In the genomic region with DNA sequence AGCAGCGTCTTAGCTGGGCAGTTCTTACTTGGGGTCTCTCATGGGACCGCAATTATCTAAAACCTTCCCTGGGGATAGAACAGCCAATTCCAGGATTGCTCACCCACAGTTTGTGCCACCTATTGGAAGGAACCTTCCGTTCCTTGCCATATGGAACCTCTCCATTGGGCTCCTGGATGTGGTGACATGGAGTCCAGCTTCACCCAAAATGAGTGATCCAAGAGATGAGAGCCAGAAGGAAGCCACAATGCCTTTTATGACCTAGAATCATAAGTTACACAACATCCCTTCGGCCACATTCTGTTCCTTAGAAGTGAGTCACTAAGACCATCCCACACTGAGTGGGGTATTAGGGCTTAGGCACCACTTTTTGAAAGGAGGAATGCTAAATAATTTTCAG, we compare ENCODE assay signal across 14 cellular contexts.
DNase-seq lines count a peak whose midpoint lies in the region; ATAC-seq, FAIRE-seq and TF ChIP-seq lines count a peak whose summit lies in the region.
"Had no signal": no experiment of that assay in that cellular context is flagged by ENCODE, and none has a peak within 500 bp of the region (broad histone marks: within the 10 kb centered on the region; RNA-seq: fewer than 3 reads in every experiment).

No MANE protein-coding gene starts in this region.

- peak; percentile 47 for DNase-seq in SIG-M5 treated with dmso at 0.1 percent for 504 hours (lab: John Stamatoyannopoulos, UW; ENCODE audit: unreplicated experiment)
- DNase-seq in SIG-M5 (lab: John Stamatoyannopoulos, UW), result no peak
- DNase-seq in RWPE2 (ENCODE audit: low spot score), result no peak
- peak; percentile 21 for DNase-seq in urothelium cell line (ENCODE audit: low spot score)
- DNase-seq in SJCRH30, result no peak
- DNase-seq: activated CD8-positive, alpha-beta memory T cell treated with anti-CD3 and anti-CD28 coated beads for 24 hours; esophagus squamous epithelium; lower lobe of right lung; NCI-H524; thyroid gland had no signal

- 73% methylated on average over 2 of the region's 4 CpGs; no CpG with 5 or more reads in 1 of the 2 donors for WGBS in gastroesophageal sphincter (ENCODE audit: low coverage in 1 of 2), 2 donors

- ATAC-seq in RWPE2 (ENCODE audit: low read depth) (peak; percentile 46; the same call in 1 of the 3 replicates), gastroesophageal sphincter (peak; percentile 89), HG03521 (IDR thresholded peaks at IDR 0.05; ENCODE audit: unreplicated experiment) (no peak), GM19351 (IDR thresholded peaks at IDR 0.05; ENCODE audit: unreplicated experiment) (no peak)
- ATAC-seq: lower lobe of right lung had no signal

- TF ChIP-seq POLR2A in gastroesophageal sphincter (IDR thresholded peaks at IDR 0.05), result no peak

- H3K4me3 ChIP-seq in RWPE2 (ENCODE audit: severe bottlenecking) (no peak overlapping the region), gastroesophageal sphincter (no peak overlapping the region), SJCRH30 (no peak overlapping the region)
- H3K4me3 ChIP-seq: esophagus squamous epithelium, lower lobe of right lung, thyroid gland had no signal

- no peaks in the 10 kb centered on the region for H3K27me3 ChIP-seq in RWPE2 (ENCODE audit: insufficient read depth, poor library complexity, severe bottlenecking)
- no peaks in the 10 kb centered on the region for H3K27me3 ChIP-seq in gastroesophageal sphincter
- no peaks in the 10 kb centered on the region for H3K27me3 ChIP-seq in SJCRH30
- H3K27me3 ChIP-seq: esophagus squamous epithelium, thyroid gland had no signal

- H3K9me3 ChIP-seq in RWPE2 (ENCODE audit: severe bottlenecking) (no peaks in the 10 kb centered on the region), gastroesophageal sphincter (no peaks in the 10 kb centered on the region), SJCRH30 (replicated peaks) (no peaks in the 10 kb centered on the region)
- H3K9me3 ChIP-seq: esophagus squamous epithelium, lower lobe of right lung, thyroid gland had no signal

- TF ChIP-seq CTCF in RWPE2 (IDR thresholded peaks at IDR 0.05; ENCODE audit: poor library complexity, severe bottlenecking), result no peak
- no peak for TF ChIP-seq CTCF in gastroesophageal sphincter (IDR thresholded peaks at IDR 0.05)

- no peak for FAIRE-seq in urothelium cell line (lab: Jason Lieb, UNC)

- TF ChIP-seq EP300 in gastroesophageal sphincter (IDR thresholded peaks at IDR 0.05), result no peak

- H3K4me1 ChIP-seq in RWPE2 (ENCODE audit: insufficient read depth, poor library complexity, severe bottlenecking), result peaks cover 7% of the 10 kb centered on the region
- peaks cover 0 to 11% (median 7%) of the 10 kb centered on the region in 3 donors for H3K4me1 ChIP-seq in gastroesophageal sphincter
- H3K4me1 ChIP-seq in SJCRH30, result no peaks in the 10 kb centered on the region

- H3K27ac ChIP-seq in RWPE2 (ENCODE audit: poor library complexity, severe bottlenecking) (no peak overlapping the region), gastroesophageal sphincter (no peak overlapping the region), SJCRH30 (no peak overlapping the region)
- H3K27ac ChIP-seq: 22Rv1, lower lobe of right lung, thyroid gland had no signal

- H3K36me3 ChIP-seq in RWPE2 (ENCODE audit: low read depth) (no peaks in the 10 kb centered on the region), gastroesophageal sphincter (no peaks in the 10 kb centered on the region), SJCRH30 (no peaks in the 10 kb centered on the region; the same call in 1 of the 2 replicates)
- H3K36me3 ChIP-seq: esophagus squamous epithelium, lower lobe of right lung, thyroid gland had no signal

Comparison
In these comparisons a context has a peak if more than half of its experiments do, and no peak if none do; other contexts are left out.
1. DNase-seq: peak in SIG-M5 treated with dmso at 0.1 percent for 504 hours (single experiment) and urothelium cell line (single experiment); none in SIG-M5 (single experiment), RWPE2 (single experiment) and SJCRH30 (0 of 2).
2. ATAC-seq: peak in RWPE2 (single experiment) and gastroesophageal sphincter (single experiment); none in HG03521 (single experiment) and GM19351 (single experiment).